Comparison of ENCODE assay signal across 14 cellular contexts in genomic region chr12:28759334-28759733, GRCh38.
DNase-seq lines count a peak whose midpoint lies in the region; TF ChIP-seq lines count a peak whose summit lies in the region.
"Had no signal": no experiment of that assay in that cellular context is flagged by ENCODE, and none has a peak within 500 bp of the region (broad histone marks: within the 10 kb centered on the region; RNA-seq: fewer than 3 reads in every experiment).

No MANE protein-coding gene starts in this region.

- H3K9me3 ChIP-seq in iPS-18a (ENCODE audit: control insufficient read depth, low read depth, low read length) (no peaks in the 10 kb centered on the region), Peyer's patch (no peaks in the 10 kb centered on the region)
- H3K9me3 ChIP-seq: vagina had no signal

- TF ChIP-seq CTCF in Peyer's patch (IDR thresholded peaks at IDR 0.05): no peak

- H3K4me1 ChIP-seq in iPS-18a (ENCODE audit: control insufficient read depth, low read depth, low read length) (peaks cover 4% of the 10 kb centered on the region), Peyer's patch (no peaks in the 10 kb centered on the region)
- H3K4me1 ChIP-seq: vagina had no signal

- H3K27me3 ChIP-seq in iPS-18a (ENCODE audit: control insufficient read depth, insufficient read depth, low read length) (no peaks in the 10 kb centered on the region), Peyer's patch (no peaks in the 10 kb centered on the region)
- H3K27me3 ChIP-seq: vagina had no signal

- H3K36me3 ChIP-seq in iPS-18a (ENCODE audit: control insufficient read depth, low read depth, low read length) (no peaks in the 10 kb centered on the region), Peyer's patch (no peaks in the 10 kb centered on the region)
- H3K36me3 ChIP-seq: vagina had no signal

- H3K27ac ChIP-seq in iPS-18a (ENCODE audit: low read length) (no peak overlapping the region), Peyer's patch (no peak overlapping the region)
- H3K27ac ChIP-seq: vagina had no signal

- peak; percentile 14 for DNase-seq in AG20443 (ENCODE audit: low spot score)
- peak; percentile 71 for DNase-seq in HT-29 (ENCODE audit: low spot score)
- peak; percentile 25 for DNase-seq in astrocyte of the hippocampus (ENCODE audit: low read depth, low spot score)
- no peak for DNase-seq in Peyer's patch
- DNase-seq in NCI-H2029 (lab: John Stamatoyannopoulos, UW): no peak
- no peak for DNase-seq in NAMALWA (ENCODE audit: low spot score)
- no peak for DNase-seq in HK-2 (ENCODE audit: unreplicated experiment)
- DNase-seq: activated CD4-positive, alpha-beta memory T cell treated with anti-CD3 and anti-CD28 coated beads for 36 hours; activated naive CD4-positive, alpha-beta T cell treated with anti-CD3 and anti-CD28 coated beads, Interleukin-2, amount 10 ng/mL, durations not matched to agents 7 days and 5 days; CD4-positive, CD25-positive, alpha-beta regulatory T cell; naive thymus-derived CD8-positive, alpha-beta T cell; NCI-H510A had no signal

- H3K9ac ChIP-seq in iPS-18a (ENCODE audit: low read length): no peak overlapping the region

- peak overlapping the region; percentile 14 for H3K4me3 ChIP-seq in iPS-18a (ENCODE audit: low read length)
- no peak overlapping the region for H3K4me3 ChIP-seq in Peyer's patch
- H3K4me3 ChIP-seq: vagina had no signal

- no peak for TF ChIP-seq POLR2A in Peyer's patch (IDR thresholded peaks at IDR 0.05)

Comparison
In these comparisons a context has a peak if more than half of its experiments do, and no peak if none do; other contexts are left out.
1. DNase-seq: peak in AG20443 (single experiment), HT-29 (single experiment) and astrocyte of the hippocampus (single experiment); none in Peyer's patch (0 of 3), NCI-H2029 (single experiment), NAMALWA (single experiment) and HK-2 (single experiment).